Comparison of ENCODE assay signal across 1 cellular context in the genomic region with DNA sequence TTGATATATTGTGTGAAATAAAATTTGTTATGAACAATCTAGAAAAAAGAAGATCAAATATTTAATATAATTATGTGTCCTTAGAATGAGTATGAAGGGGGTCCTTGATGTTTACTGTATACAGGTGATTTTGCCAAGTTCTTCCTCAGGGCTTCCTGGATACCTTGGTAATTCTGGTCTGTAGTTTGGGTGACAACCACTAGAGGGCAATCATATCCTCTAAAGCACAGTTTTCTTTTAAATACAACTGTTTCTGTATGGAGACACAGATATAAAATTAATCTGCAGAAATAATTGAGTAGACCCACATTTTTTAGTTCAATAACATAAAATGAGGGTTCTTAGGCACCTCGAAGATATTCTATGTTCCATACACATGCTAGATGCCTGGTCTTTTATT.
TF ChIP-seq lines count a peak whose summit lies in the region.

No MANE protein-coding gene starts in this region.

TF ChIP-seq in HepG2, 621 proteins besides CTCF, POLR2A, EP300 and RAD21 (continued from another document):
- TF ChIP-seq, protein P1, sequence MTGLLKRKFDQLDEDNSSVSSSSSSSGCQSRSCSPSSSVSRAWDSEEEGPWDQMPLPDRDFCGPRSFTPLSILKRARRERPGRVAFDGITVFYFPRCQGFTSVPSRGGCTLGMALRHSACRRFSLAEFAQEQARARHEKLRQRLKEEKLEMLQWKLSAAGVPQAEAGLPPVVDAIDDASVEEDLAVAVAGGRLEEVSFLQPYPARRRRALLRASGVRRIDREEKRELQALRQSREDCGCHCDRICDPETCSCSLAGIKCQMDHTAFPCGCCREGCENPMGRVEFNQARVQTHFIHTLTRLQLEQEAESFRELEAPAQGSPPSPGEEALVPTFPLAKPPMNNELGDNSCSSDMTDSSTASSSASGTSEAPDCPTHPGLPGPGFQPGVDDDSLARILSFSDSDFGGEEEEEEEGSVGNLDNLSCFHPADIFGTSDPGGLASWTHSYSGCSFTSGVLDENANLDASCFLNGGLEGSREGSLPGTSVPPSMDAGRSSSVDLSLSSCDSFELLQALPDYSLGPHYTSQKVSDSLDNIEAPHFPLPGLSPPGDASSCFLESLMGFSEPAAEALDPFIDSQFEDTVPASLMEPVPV (CRISPR knock-in tag; IDR thresholded peaks at IDR 0.05), result no peak
- no peak for TF ChIP-seq HNRNPL (IDR thresholded peaks at IDR 0.05; ENCODE audit: low read depth, low read length)
- TF ChIP-seq, protein P2, sequence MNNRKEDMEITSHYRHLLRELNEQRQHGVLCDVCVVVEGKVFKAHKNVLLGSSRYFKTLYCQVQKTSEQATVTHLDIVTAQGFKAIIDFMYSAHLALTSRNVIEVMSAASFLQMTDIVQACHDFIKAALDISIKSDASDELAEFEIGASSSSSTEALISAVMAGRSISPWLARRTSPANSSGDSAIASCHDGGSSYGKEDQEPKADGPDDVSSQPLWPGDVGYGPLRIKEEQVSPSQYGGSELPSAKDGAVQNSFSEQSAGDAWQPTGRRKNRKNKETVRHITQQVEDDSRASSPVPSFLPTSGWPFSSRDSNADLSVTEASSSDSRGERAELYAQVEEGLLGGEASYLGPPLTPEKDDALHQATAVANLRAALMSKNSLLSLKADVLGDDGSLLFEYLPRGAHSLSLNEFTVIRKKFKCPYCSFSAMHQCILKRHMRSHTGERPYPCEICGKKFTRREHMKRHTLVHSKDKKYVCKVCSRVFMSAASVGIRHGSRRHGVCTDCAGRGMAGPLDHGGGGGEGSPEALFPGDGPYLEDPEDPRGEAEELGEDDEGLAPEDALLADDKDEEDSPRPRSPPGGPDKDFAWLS (CRISPR knock-in tag; IDR thresholded peaks at IDR 0.05; ENCODE audit: borderline replicate concordance), result no peak
- no peak for TF ChIP-seq JDP2 (CRISPR knock-in tag; IDR thresholded peaks at IDR 0.05; ENCODE audit: borderline replicate concordance)
- TF ChIP-seq RAD51 (IDR thresholded peaks at IDR 0.05; ENCODE audit: borderline replicate concordance), result no peak
- no peak for TF ChIP-seq HNRNPUL1 (IDR thresholded peaks at IDR 0.05; ENCODE audit: low read depth, low read length)
- TF ChIP-seq BHLHE40 (IDR thresholded peaks at IDR 0.05; ENCODE audit: low read length), result no peak
